Comparison of ENCODE assay signal across 24 cellular contexts in genomic region chr3:194696702-194697101, GRCh38.
"Had no signal": no experiment of that assay in that cellular context is flagged by ENCODE, and none has a peak within 500 bp of the region (broad histone marks: within the 10 kb centered on the region; RNA-seq: fewer than 3 reads in every experiment).

No MANE protein-coding gene starts in this region.

- H3K36me3 Mint-ChIP-seq: IgD-negative memory B cell had no signal

- DNase-seq: Kasumi-1, KG1, MV-4-11, NCI-H1048, NCI-H1105 treated with DMSO at 0.1 percent for 48 hours, NCI-H1417 treated with DMSO at 0.1 percent for 48 hours, NCI-H146, NCI-H1694 treated with DMSO at 0.1 percent for 48 hours, NCI-H1930, NCI-H2081, NCI-H2171, NCI-H226, NCI-H446, NCI-H510A, NCI-H524 treated with DMSO at 0.1 percent for 48 hours, NCI-H69, NCI-H774, PC-9, Peyer's patch, SHP77 treated with DMSO at 0.1 percent for 48 hours, SJCRH30 had no signal

- ATAC-seq: Right ventricle myocardium inferior, SK-N-SH treated with all-trans-retinoic acid at 6 μM for 48 hours had no signal
